11 cellular contexts compared by ENCODE assay signal in the genomic region with DNA sequence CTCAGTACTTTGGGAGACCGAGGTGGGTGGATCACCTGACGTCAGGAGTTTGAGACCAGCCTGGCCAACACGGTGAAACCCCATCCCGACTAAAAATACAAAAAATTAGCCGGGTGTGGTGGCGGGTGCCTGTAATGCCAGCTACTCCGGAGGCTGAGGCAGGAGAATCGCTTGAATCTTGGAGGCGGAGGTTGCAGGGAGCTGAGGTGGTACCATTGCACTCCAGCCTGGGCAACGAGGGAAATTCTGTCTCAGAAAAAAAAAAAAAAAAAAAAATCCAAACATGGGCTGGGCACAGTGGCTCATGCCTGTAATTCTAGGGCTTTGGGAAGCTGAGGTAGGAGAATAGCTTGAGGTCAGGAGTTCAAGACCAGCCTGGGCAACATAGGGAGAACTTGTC. TPM values are rescaled to one million over a fixed set of nuclear protein-coding genes. Genes with fewer than 3 reads are reported as not detected.
DNase-seq lines count a peak whose midpoint lies in the region; ATAC-seq, FAIRE-seq and TF ChIP-seq lines count a peak whose summit lies in the region.
"Not testable (repeated sequence)": the region's sequence is repeated elsewhere in the genome, so short reads cannot be mapped to it uniquely, and the experiment has no call there.
"Had no signal": no experiment of that assay in that cellular context is flagged by ENCODE, and none has a peak within 500 bp of the region (broad histone marks: within the 10 kb centered on the region; RNA-seq: fewer than 3 reads in every experiment).

No MANE protein-coding gene starts in this region.

- CTCF ChIA-PET in HEK293T (lab: Yijun Ruan, JAX): interaction anchor here (0.9 kb wide), 1 partner anchor 77 kb away, joined by 4 read pairs; no protein-coding TSS in a partner anchor
- CTCF ChIA-PET in K562 (lab: Yijun Ruan, JAX; ENCODE audit: low intra/inter-chr PET ratio): not testable (repeated sequence)

- peak overlapping the region in 8 of 10 experiments; percentile 68 to 94 (median 85); a peak in 11 of 20 replicates for H3K4me3 ChIP-seq in BLaER1 treated with 17β-estradiol and CSF1 and Interleukin-3, amounts not matched to agents 10 nM and 100 nM
- peak overlapping the region; percentile 15 for H3K4me3 ChIP-seq in NT2/D1 (ENCODE audit: insufficient read length, low read depth)
- peak overlapping the region; percentile 96 for H3K4me3 ChIP-seq in SU-DHL-6 (ENCODE audit: insufficient read depth, low read length, poor library complexity, severe bottlenecking)
- H3K4me3 ChIP-seq in K562: peak overlapping the region; percentile 81; the same call in 1 of the 2 replicates

- intact Hi-C loops in K562 (cut with micrococcal nuclease): not testable (repeated sequence)

- not testable (repeated sequence) for TF ChIP-seq EP300 in K562 (IDR thresholded peaks at IDR 0.05; ENCODE audit: low read length)

- H3F3A ChIP-seq in SU-DHL-6 (ENCODE audit: insufficient read depth): not testable (repeated sequence)

- TF ChIP-seq RAD21 in K562 (CRISPR knock-in tag; conservative IDR thresholded peaks at IDR 0.05 in 1 of 2, IDR thresholded peaks at IDR 0.05 in 1 of 2): not testable (repeated sequence)

- H3K27me3 Mint-ChIP-seq in activated T-cell treated with anti-CD3 and anti-CD28 coated beads, Interleukin-2, amount 50 U/mL, for 24 hours: not testable (repeated sequence)

- H3K36me3 ChIP-seq in BLaER1 treated with 17β-estradiol and CSF1 and Interleukin-3, amounts not matched to agents 10 nM and 100 nM: peaks cover 0 to 52% (median 47%) of the 10 kb centered on the region in 11 experiments; a peak in 15 of 22 replicates
- H3K36me3 ChIP-seq in NT2/D1 (ENCODE audit: insufficient read depth, insufficient read length, low read length) (peaks cover 48% of the 10 kb centered on the region), SU-DHL-6 (ENCODE audit: low read length) (peaks cover 14% of the 10 kb centered on the region), K562 (ENCODE audit: control insufficient read depth, insufficient read depth, low read length) (peaks cover 46% of the 10 kb centered on the region)

- in situ Hi-C loops in K562 (cut with MboI): not testable (repeated sequence)

- peak overlapping the region in 9 of 11 experiments; percentile 70 to 98 (median 86); a peak in 18 of 22 replicates for H3K4me2 ChIP-seq in BLaER1 treated with 17β-estradiol and CSF1 and Interleukin-3, amounts not matched to agents 10 nM and 100 nM
- peak overlapping the region; percentile 95 for H3K4me2 ChIP-seq in SU-DHL-6 (ENCODE audit: low read depth, low read length, poor library complexity, severe bottlenecking)
- peak overlapping the region; percentile 35; the same call in 1 of the 2 replicates for H3K4me2 ChIP-seq in K562 (ENCODE audit: insufficient read depth, low read length)

- H2AFZ ChIP-seq in SU-DHL-6 (ENCODE audit: low read depth, low read length, severe bottlenecking); K562 (ENCODE audit: low read depth, low read length): not testable (repeated sequence)

- H3K9me3 ChIP-seq in BLaER1 treated with 17β-estradiol and CSF1 and Interleukin-3, amounts not matched to agents 10 nM and 100 nM (replicated peaks in 1 of 11); NT2/D1 (ENCODE audit: insufficient read depth, low read length); SU-DHL-6 (ENCODE audit: insufficient read depth, low read length); K562 (replicated peaks; ENCODE audit: control insufficient read depth, insufficient read depth, low read depth, low read length): not testable (repeated sequence)

- 59% methylated on average over 7 of the region's 10 CpGs for WGBS in K562 (ENCODE audit: insufficient coverage, low coverage, missing lambda C conversion rate)

- not testable (repeated sequence) for FAIRE-seq in K562 (lab: Jason Lieb, UNC)

- not testable (repeated sequence) for H3K27me3 ChIP-seq in BLaER1 treated with 17β-estradiol and CSF1 and Interleukin-3, amounts not matched to agents 10 nM and 100 nM; SU-DHL-6 (ENCODE audit: low read length); K562 (ENCODE audit: control insufficient read depth in 2 of 2, insufficient read depth in 2 of 2, low read length in 2 of 2)
- peaks cover 10% of the 10 kb centered on the region for H3K27me3 ChIP-seq in NT2/D1 (ENCODE audit: insufficient read depth, insufficient read length)

- ATAC-seq in K562; stimulated activated effector memory CD8-positive, alpha-beta T cell treated with anti-CD3 and anti-CD28 coated beads, Interleukin-12 subunit alpha, Interleukin-12 subunit beta, amount 100 ng/mL, for 72 hours: not testable (repeated sequence)

- H3K9me1 ChIP-seq in K562 (ENCODE audit: control insufficient read depth, insufficient read depth, low read length): not testable (repeated sequence)

- not testable (repeated sequence) for BruUV-seq in K562 (replicated peaks; lab: Mats Ljungman, UMichigan)

- H3K27ac ChIP-seq in BLaER1 treated with 17β-estradiol and CSF1 and Interleukin-3, amounts not matched to agents 10 nM and 100 nM; K562 (ENCODE audit: extremely low read depth, low read depth, low read length): not testable (repeated sequence)
- peak overlapping the region; percentile 86; the same call in 1 of the 2 replicates for H3K27ac ChIP-seq in SU-DHL-6 (ENCODE audit: low read depth, low read length)

- not testable (repeated sequence) for TF ChIP-seq POLR2A in K562 (conservative IDR thresholded peaks at IDR 0.05)

- H3K9ac ChIP-seq in BLaER1 treated with 17β-estradiol and CSF1 and Interleukin-3, amounts not matched to agents 10 nM and 100 nM: peak overlapping the region in 2 of 11 experiments; percentile 15 to 29; a peak in 3 of 22 replicates
- H3K9ac ChIP-seq in NT2/D1 (ENCODE audit: insufficient read length, low read depth) (peak overlapping the region; percentile 10), SU-DHL-6 (ENCODE audit: low read length) (peak overlapping the region; percentile 100), K562 (ENCODE audit: insufficient read depth in 1 of 2, low read depth in 2 of 2, low read length in 2 of 2) (peak overlapping the region; percentile 61 to 93; a peak in 2 of 4 replicates)

- peaks cover 40% of the 10 kb centered on the region for H3K36me3 Mint-ChIP-seq in activated T-cell treated with anti-CD3 and anti-CD28 coated beads, Interleukin-2, amount 50 U/mL, for 24 hours (ENCODE audit: low read depth)
- H3K36me3 Mint-ChIP-seq in stimulated activated effector memory CD8-positive, alpha-beta T cell treated with anti-CD3 and anti-CD28 coated beads, Interleukin-12 subunit alpha, Interleukin-12 subunit beta, amount 100 ng/mL, for 72 hours: not testable (repeated sequence)

- POLR2A ChIA-PET in HEK293T (lab: Yijun Ruan, JAX) (interaction anchor here (2.3 kb wide), 1 partner anchor 35 kb away, joined by 9 read pairs; no protein-coding TSS in a partner anchor), K562 (lab: Yijun Ruan, JAX) (interaction anchor here (1.3 kb wide), 1 partner anchor 31 kb away, joined by 4 read pairs; the partner anchor contains the start of gene GFAP)

- peaks cover 19% of the 10 kb centered on the region for H3K4me1 Mint-ChIP-seq in activated T-cell treated with anti-CD3 and anti-CD28 coated beads, Interleukin-2, amount 50 U/mL, for 24 hours (ENCODE audit: low read depth)
- not testable (repeated sequence) for H3K4me1 Mint-ChIP-seq in stimulated activated effector memory CD8-positive, alpha-beta T cell treated with anti-CD3 and anti-CD28 coated beads, Interleukin-12 subunit alpha, Interleukin-12 subunit beta, amount 100 ng/mL, for 72 hours

- peaks cover 0 to 30% (median 24%) of the 10 kb centered on the region in 11 experiments; a peak in 18 of 22 replicates for H4K20me1 ChIP-seq in BLaER1 treated with 17β-estradiol and CSF1 and Interleukin-3, amounts not matched to agents 10 nM and 100 nM
- not testable (repeated sequence) for H4K20me1 ChIP-seq in SU-DHL-6 (ENCODE audit: low read depth, low read length); K562 (replicated peaks; ENCODE audit: control insufficient read depth, insufficient read depth, low read length)

- H3K9me2 ChIP-seq in SU-DHL-6 (replicated peaks; ENCODE audit: insufficient read depth, low read length): not testable (repeated sequence)

- H3K27ac Mint-ChIP-seq in activated T-cell treated with anti-CD3 and anti-CD28 coated beads, Interleukin-2, amount 50 U/mL, for 24 hours; stimulated activated effector memory CD8-positive, alpha-beta T cell treated with anti-CD3 and anti-CD28 coated beads, Interleukin-12 subunit alpha, Interleukin-12 subunit beta, amount 100 ng/mL, for 72 hours: not testable (repeated sequence)

- H3K4me1 ChIP-seq in BLaER1 treated with 17β-estradiol and CSF1 and Interleukin-3, amounts not matched to agents 10 nM and 100 nM: peaks cover 14 to 52% (median 42%) of the 10 kb centered on the region in 10 experiments
- not testable (repeated sequence) for H3K4me1 ChIP-seq in NT2/D1 (ENCODE audit: insufficient read depth, insufficient read length)
- H3K4me1 ChIP-seq in K562 (replicated peaks in 1 of 2; ENCODE audit: control insufficient read depth in 2 of 2, insufficient read depth in 2 of 2, low read length in 2 of 2): peaks cover 5 to 22% of the 10 kb centered on the region in 2 experiments; a peak in 3 of 5 replicates

- DNase-seq in HEK293T (ENCODE audit: extremely low spot score); NT2/D1 (ENCODE audit: low read depth, low spot score); activated T-cell treated with anti-CD3 and anti-CD28 coated beads, Interleukin-2, amount 50 U/mL, for 24 hours; K562 (ENCODE audit: extremely low read depth in 1 of 4, low spot score in 3 of 4); stimulated activated effector memory CD8-positive, alpha-beta T cell treated with anti-CD3 and anti-CD28 coated beads, Interleukin-12 subunit alpha, Interleukin-12 subunit beta, amount 100 ng/mL, for 72 hours (ENCODE audit: low spot score in 2 of 2): not testable (repeated sequence)
- peak; percentile 7 for DNase-seq in islet precursor cell

- TF ChIP-seq CTCF in SU-DHL-6 (IDR thresholded peaks at IDR 0.05; ENCODE audit: insufficient read depth, low read length, poor library complexity, severe bottlenecking); K562 (IDR thresholded peaks at IDR 0.05 in 2 of 3, conservative IDR thresholded peaks at IDR 0.05 in 1 of 3; ENCODE audit: insufficient read depth in 2 of 3, low read depth in 1 of 3, low read length in 3 of 3): not testable (repeated sequence)

- peaks cover 69% of the 10 kb centered on the region for H3K79me2 ChIP-seq in SU-DHL-6 (ENCODE audit: insufficient read depth, low read length)
- H3K79me2 ChIP-seq in K562 (ENCODE audit: control insufficient read depth, insufficient read depth, low read length): peaks cover 71% of the 10 kb centered on the region

- peak overlapping the region; percentile 94 for H3K4me3 Mint-ChIP-seq in activated T-cell treated with anti-CD3 and anti-CD28 coated beads, Interleukin-2, amount 50 U/mL, for 24 hours
- H3K4me3 Mint-ChIP-seq in stimulated activated effector memory CD8-positive, alpha-beta T cell treated with anti-CD3 and anti-CD28 coated beads, Interleukin-12 subunit alpha, Interleukin-12 subunit beta, amount 100 ng/mL, for 72 hours: peak overlapping the region; percentile 80

- not testable (repeated sequence) for H3K9me3 Mint-ChIP-seq in activated T-cell treated with anti-CD3 and anti-CD28 coated beads, Interleukin-2, amount 50 U/mL, for 24 hours; stimulated activated effector memory CD8-positive, alpha-beta T cell treated with anti-CD3 and anti-CD28 coated beads, Interleukin-12 subunit alpha, Interleukin-12 subunit beta, amount 100 ng/mL, for 72 hours

RNA-seq across cellular contexts. Expression of gene KIF18B, which starts 1.9 kb away (rescaled TPM):
- 142 and 262 TPM in 2 replicates for total RNA-seq in K562 (2011; cell fraction: chromatin; rRNA removed; ENCODE audit: low replicate concordance)
- 144 and 163 TPM in 2 replicates for total RNA-seq in K562 (2011; cell fraction: nucleolus; rRNA removed)
- total RNA-seq in K562 (2011; cell fraction: nucleoplasm; rRNA removed): 146 and 190 TPM in 2 replicates
- total RNA-seq in K562 (2014; rRNA removed) (12.2 and 13.5 TPM in 2 replicates), K562 (2014; rRNA removed; fragmentation: Illumina TruSeq; extraction: Trizol) (5.6 and 8.4 TPM in 2 replicates), K562 (2015; rRNA removed; fragmentation: Illumina TruSeq; extraction: Trizol) (13.2 and 13.7 TPM in 2 replicates), K562 (2021) (39.5 and 42.8 TPM in 2 replicates)
- polyA plus RNA-seq in K562 (2011; rRNA removed) (19.6 and 45.5 TPM in 2 replicates), K562 (2014; fragmentation: Illumina TruSeq; extraction: Trizol) (23.2 and 28.8 TPM in 2 replicates), K562 (2014; fragmentation: Nextera tagmentation; extraction: Ambion mirVana) (1 to 10 TPM; 2.0 to 3.0 TPM), K562 (2014; rRNA removed) (32.2 and 42.7 TPM in 2 replicates)
- 23.9 TPM in 2 replicates for polyA plus RNA-seq in K562 (2011; cell fraction: cytosol; rRNA removed)
- polyA plus RNA-seq in K562 (2011; cell fraction: nucleus; rRNA removed): 91.3 and 126 TPM in 2 replicates
- polyA plus RNA-seq in K562 (2012): 15.1 and 19.2 TPM in 2 replicates
- polyA minus RNA-seq in K562 (2011; rRNA and poly(A)+ RNA removed): 16.5 and 16.9 TPM in 2 replicates
- 15.9 and 24.5 TPM in 2 replicates for polyA minus RNA-seq in K562 (2011; cell fraction: cytosol; rRNA and poly(A)+ RNA removed)
- 31.2 and 36.0 TPM in 2 replicates for polyA minus RNA-seq in K562 (2011; cell fraction: nucleus; rRNA and poly(A)+ RNA removed)

RNA-seq across cellular contexts. Expression of gene C1QL1, which starts 22.5 kb away (rescaled TPM):
- not detected in 2 replicates for total RNA-seq in K562 (2011; cell fraction: chromatin; rRNA removed; ENCODE audit: low replicate concordance)
- total RNA-seq in K562 (2011; cell fraction: nucleolus; rRNA removed): 0.26 and 0.33 TPM in 2 replicates
- not detected in 2 replicates for total RNA-seq in K562 (2011; cell fraction: nucleoplasm; rRNA removed)
- total RNA-seq in K562 (2014; rRNA removed): 0.09 TPM in 1 of 2 replicates, not detected in the other
- total RNA-seq in K562 (2014; rRNA removed; fragmentation: Illumina TruSeq; extraction: Trizol): not detected in 2 replicates
- total RNA-seq in K562 (2015; rRNA removed; fragmentation: Illumina TruSeq; extraction: Trizol): not detected in 2 replicates
- total RNA-seq in K562 (2021): not detected in 2 replicates
- 0.05 and 0.07 TPM in 2 replicates for polyA plus RNA-seq in K562 (2011; rRNA removed)
- polyA plus RNA-seq in K562 (2011; cell fraction: cytosol; rRNA removed): 0.04 and 0.39 TPM in 2 replicates
- not detected in 2 replicates for polyA plus RNA-seq in K562 (2011; cell fraction: nucleus; rRNA removed)
- polyA plus RNA-seq in K562 (2012): 0.13 and 0.29 TPM in 2 replicates
- not detected in 2 replicates for polyA plus RNA-seq in K562 (2014; fragmentation: Illumina TruSeq; extraction: Trizol)
- polyA plus RNA-seq in K562 (2014; fragmentation: Nextera tagmentation; extraction: Ambion mirVana): not detected
- polyA plus RNA-seq in K562 (2014; rRNA removed): 0.12 and 0.27 TPM in 2 replicates
- not detected in 2 replicates for polyA minus RNA-seq in K562 (2011; rRNA and poly(A)+ RNA removed)
- not detected in 2 replicates for polyA minus RNA-seq in K562 (2011; cell fraction: cytosol; rRNA and poly(A)+ RNA removed)
- polyA minus RNA-seq in K562 (2011; cell fraction: nucleus; rRNA and poly(A)+ RNA removed): not detected in 2 replicates
- total RNA-seq: epithelial cell of proximal tubule, mononuclear cell, natural killer cell had no signal

RNA-seq across cellular contexts. Expression of gene GFAP, which starts 30.4 kb away (rescaled TPM):
- total RNA-seq in K562 (2011; cell fraction: chromatin; rRNA removed; ENCODE audit: low replicate concordance): 1.1 and 2.2 TPM in 2 replicates
- total RNA-seq in K562 (2011; cell fraction: nucleolus; rRNA removed): 0.53 and 1.0 TPM in 2 replicates
- 0.95 and 1.5 TPM in 2 replicates for total RNA-seq in K562 (2011; cell fraction: nucleoplasm; rRNA removed)
- total RNA-seq in K562 (2014; rRNA removed) (0.36 and 2.1 TPM in 2 replicates), K562 (2014; rRNA removed; fragmentation: Illumina TruSeq; extraction: Trizol) (0.26 and 0.65 TPM in 2 replicates), K562 (2015; rRNA removed; fragmentation: Illumina TruSeq; extraction: Trizol) (0.07 and 0.45 TPM in 2 replicates), K562 (2021) (0.25 and 1.4 TPM in 2 replicates)
- polyA plus RNA-seq in K562 (2011; rRNA removed) (0.54 and 0.61 TPM in 2 replicates), K562 (2014; fragmentation: Illumina TruSeq; extraction: Trizol) (0.58 and 0.96 TPM in 2 replicates), K562 (2014; fragmentation: Nextera tagmentation; extraction: Ambion mirVana) (under 1 TPM in 1 of 2 experiments, not detected in 1; 0.11 TPM), K562 (2014; rRNA removed) (0.35 and 0.90 TPM in 2 replicates)
- polyA plus RNA-seq in K562 (2011; cell fraction: cytosol; rRNA removed): 0.55 and 0.64 TPM in 2 replicates
- polyA plus RNA-seq in K562 (2011; cell fraction: nucleus; rRNA removed): 0.91 and 1.0 TPM in 2 replicates
- polyA plus RNA-seq in K562 (2012): 0.85 and 3.1 TPM in 2 replicates
- polyA minus RNA-seq in K562 (2011; rRNA and poly(A)+ RNA removed): 0.03 and 0.56 TPM in 2 replicates
- polyA minus RNA-seq in K562 (2011; cell fraction: cytosol; rRNA and poly(A)+ RNA removed): not detected in 2 replicates
- polyA minus RNA-seq in K562 (2011; cell fraction: nucleus; rRNA and poly(A)+ RNA removed): 0.22 and 0.27 TPM in 2 replicates
- total RNA-seq: natural killer cell had no signal

RNA-seq across cellular contexts. Expression of gene EFTUD2, which starts 46.4 kb away (rescaled TPM):
- total RNA-seq in K562 (2011; cell fraction: chromatin; rRNA removed; ENCODE audit: low replicate concordance): 580 and 635 TPM in 2 replicates
- 198 and 214 TPM in 2 replicates for total RNA-seq in K562 (2011; cell fraction: nucleolus; rRNA removed)
- 312 and 334 TPM in 2 replicates for total RNA-seq in K562 (2011; cell fraction: nucleoplasm; rRNA removed)
- 191 and 208 TPM in 2 replicates for total RNA-seq in K562 (2014; rRNA removed)
- total RNA-seq in K562 (2014; rRNA removed; fragmentation: Illumina TruSeq; extraction: Trizol): 233 and 253 TPM in 2 replicates
- 205 and 218 TPM in 2 replicates for total RNA-seq in K562 (2015; rRNA removed; fragmentation: Illumina TruSeq; extraction: Trizol)
- 234 and 245 TPM in 2 replicates for total RNA-seq in K562 (2021)
- 287 and 362 TPM in 2 replicates for polyA plus RNA-seq in K562 (2011; rRNA removed)
- polyA plus RNA-seq in K562 (2011; cell fraction: cytosol; rRNA removed): 202 and 205 TPM in 2 replicates
- 245 and 269 TPM in 2 replicates for polyA plus RNA-seq in K562 (2011; cell fraction: nucleus; rRNA removed)
- polyA plus RNA-seq in K562 (2012): 126 and 176 TPM in 2 replicates
- 222 and 225 TPM in 2 replicates for polyA plus RNA-seq in K562 (2014; fragmentation: Illumina TruSeq; extraction: Trizol)
- 100 to 1,000 TPM in 1 of 2 experiments, 10 to 100 TPM in 1; 65.8 to 116 TPM for polyA plus RNA-seq in K562 (2014; fragmentation: Nextera tagmentation; extraction: Ambion mirVana)
- polyA plus RNA-seq in K562 (2014; rRNA removed): 125 and 138 TPM in 2 replicates
- polyA minus RNA-seq in K562 (2011; rRNA and poly(A)+ RNA removed): 919 and 1,083 TPM in 2 replicates
- polyA minus RNA-seq in K562 (2011; cell fraction: cytosol; rRNA and poly(A)+ RNA removed): 160 and 168 TPM in 2 replicates
- polyA minus RNA-seq in K562 (2011; cell fraction: nucleus; rRNA and poly(A)+ RNA removed): 120 and 201 TPM in 2 replicates

Comparison
In these comparisons a context has a peak if more than half of its experiments do, and no peak if none do; other contexts are left out.
1. H3K4me2 ChIP-seq: peak in every context shown above with its lines; median percentile 95 in SU-DHL-6; 86 in BLaER1 treated with 17β-estradiol and CSF1 and Interleukin-3, amounts not matched to agents 10 nM and 100 nM; 35 in K562.
2. H3K4me3 ChIP-seq: peak in every context shown above with its lines; median percentile 96 in SU-DHL-6; 85 in BLaER1 treated with 17β-estradiol and CSF1 and Interleukin-3, amounts not matched to agents 10 nM and 100 nM; 81 in K562; 15 in NT2/D1.